ENCODE assay signal across 1 cellular context in the genomic region with DNA sequence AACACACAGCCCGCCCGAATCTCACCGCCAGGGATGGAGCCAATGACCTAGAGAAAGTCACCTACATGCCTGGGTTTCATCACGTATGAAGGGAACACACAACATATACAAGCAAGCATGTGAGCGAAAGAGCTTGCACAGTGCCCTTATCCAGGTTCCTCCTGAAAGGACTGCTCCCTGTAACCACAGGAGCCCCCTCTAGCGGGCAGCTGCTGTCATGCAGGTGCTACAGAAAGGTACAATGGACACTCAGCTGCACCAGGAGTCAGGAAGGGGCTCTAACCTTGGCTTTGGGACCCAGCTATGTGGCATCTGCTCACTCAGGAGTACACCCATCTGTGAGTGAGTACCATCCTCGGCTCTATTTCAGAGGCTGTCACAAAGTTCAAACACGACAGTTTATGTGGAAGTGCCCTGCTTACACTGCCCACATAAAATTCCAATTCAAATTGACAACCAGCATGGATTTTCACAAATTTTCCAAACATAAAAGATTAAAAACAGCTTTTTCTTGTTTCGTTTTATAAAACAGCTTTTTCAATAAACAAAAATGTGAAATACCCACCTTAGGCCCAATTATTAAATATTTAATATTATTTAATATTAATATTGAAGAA.
A peak's percentile ranks its signal among the peaks of the same experiment; 100 is the strongest.
TF ChIP-seq lines count a peak whose summit lies in the region.

No MANE protein-coding gene starts in this region.

TF ChIP-seq in K562, 482 proteins besides CTCF, POLR2A, EP300 and RAD21 (continued from another document):
- TF ChIP-seq XRCC5 (IDR thresholded peaks at IDR 0.05; ENCODE audit: low read depth, low read length) = 0 out of 2 replicates have a peak, but pooled peaks have one; percentile 42
- TF ChIP-seq, protein P1, sequence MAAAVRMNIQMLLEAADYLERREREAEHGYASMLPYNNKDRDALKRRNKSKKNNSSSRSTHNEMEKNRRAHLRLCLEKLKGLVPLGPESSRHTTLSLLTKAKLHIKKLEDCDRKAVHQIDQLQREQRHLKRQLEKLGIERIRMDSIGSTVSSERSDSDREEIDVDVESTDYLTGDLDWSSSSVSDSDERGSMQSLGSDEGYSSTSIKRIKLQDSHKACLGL (CRISPR knock-in tag; IDR thresholded peaks at IDR 0.05; ENCODE audit: borderline replicate concordance, poor library complexity, severe bottlenecking) = no peak
- TF ChIP-seq TFAP4 (CRISPR knock-in tag; IDR thresholded peaks at IDR 0.05; ENCODE audit: borderline replicate concordance) = peak; percentile 23; the same call in 1 of the 2 replicates
